15 cellular contexts compared by ENCODE assay signal in genomic region chrX:44483965-44484606, GRCh38.
"Had no signal": no experiment of that assay in that cellular context is flagged by ENCODE, and none has a peak within 500 bp of the region (broad histone marks: within the 10 kb centered on the region; RNA-seq: fewer than 3 reads in every experiment).

No MANE protein-coding gene starts in this region.

- H3K4me3 Mint-ChIP-seq: activated CD4-positive, alpha-beta T cell treated with anti-CD3 and anti-CD28 coated beads, Interleukin-2, amount 10 ng/mL, durations not matched to agents 7 days and 5 days; endodermal cell; memory B cell; naive thymus-derived CD4-positive, alpha-beta T cell; stimulated activated naive B cell treated with anti-CD40 and anti-IgM and Interleukin-4, amounts not matched to agents 10 μg/mL and 1 μg/mL and 100 μg/mL, for 72 hours; T-helper 17 cell had no signal

- H3K27ac ChIP-seq: cardiac muscle cell, dorsolateral prefrontal cortex, thyroid gland had no signal

- H3K4me1 Mint-ChIP-seq: activated CD4-positive, alpha-beta T cell treated with anti-CD3 and anti-CD28 coated beads, Interleukin-2, amount 10 ng/mL, durations not matched to agents 7 days and 5 days; endodermal cell; memory B cell; stimulated activated naive B cell treated with anti-CD40 and anti-IgM and Interleukin-4, amounts not matched to agents 10 μg/mL and 1 μg/mL and 100 μg/mL, for 72 hours; T-helper 17 cell had no signal

- H3K36me3 ChIP-seq: cardiac muscle cell, thyroid gland had no signal

- ATAC-seq: left lobe of liver; mucosa of descending colon; naive thymus-derived CD4-positive, alpha-beta T cell; stimulated activated naive B cell treated with anti-CD40 and anti-IgM and Interleukin-4, amounts not matched to agents 10 μg/mL and 1 μg/mL and 100 μg/mL, for 72 hours; T-helper 17 cell had no signal

- H3K27me3 Mint-ChIP-seq: T-helper 17 cell had no signal

- H3K27ac Mint-ChIP-seq: activated CD4-positive, alpha-beta T cell treated with anti-CD3 and anti-CD28 coated beads, Interleukin-2, amount 10 ng/mL, durations not matched to agents 7 days and 5 days; endodermal cell; memory B cell; naive thymus-derived CD4-positive, alpha-beta T cell; stimulated activated naive B cell treated with anti-CD40 and anti-IgM and Interleukin-4, amounts not matched to agents 10 μg/mL and 1 μg/mL and 100 μg/mL, for 72 hours; T-helper 17 cell had no signal

- DNase-seq: activated CD4-positive, alpha-beta T cell treated with anti-CD3 and anti-CD28 coated beads, Interleukin-2, amount 10 ng/mL, durations not matched to agents 7 days and 5 days; activated naive CD4-positive, alpha-beta T cell; dorsolateral prefrontal cortex; endodermal cell; islet precursor cell; mucosa of descending colon; naive thymus-derived CD4-positive, alpha-beta T cell; stimulated activated CD4-positive, alpha-beta T cell treated with anti-CD3 and anti-CD28 coated beads, Interleukin-15, amount 100 ng/mL, for 24 hours; stimulated activated CD4-positive, alpha-beta T cell treated with anti-CD3 and anti-CD28 coated beads, Interleukin-4, amount 100 ng/mL, for 1 hour; stimulated activated naive B cell treated with anti-CD40 and anti-IgM and Interleukin-4, amounts not matched to agents 10 μg/mL and 1 μg/mL and 100 μg/mL, for 72 hours; T-helper 17 cell; thyroid gland had no signal

- H3K4me3 ChIP-seq: cardiac muscle cell, dorsolateral prefrontal cortex, mucosa of descending colon, thyroid gland had no signal

- H3K9me3 ChIP-seq: mucosa of descending colon, thyroid gland had no signal

- H3K27me3 ChIP-seq: cardiac muscle cell, thyroid gland had no signal

- H3K9me3 Mint-ChIP-seq: activated CD4-positive, alpha-beta T cell treated with anti-CD3 and anti-CD28 coated beads, Interleukin-2, amount 10 ng/mL, durations not matched to agents 7 days and 5 days; memory B cell had no signal

- H3K36me3 Mint-ChIP-seq: memory B cell; naive thymus-derived CD4-positive, alpha-beta T cell; stimulated activated naive B cell treated with anti-CD40 and anti-IgM and Interleukin-4, amounts not matched to agents 10 μg/mL and 1 μg/mL and 100 μg/mL, for 72 hours had no signal
